Comparison of ENCODE assay signal across 1 cellular context in genomic region chr20:22536956-22537756, GRCh38.
TF ChIP-seq lines count a peak whose summit lies in the region.

No MANE protein-coding gene starts in this region.

TF ChIP-seq in HepG2, 621 proteins besides CTCF, POLR2A, EP300 and RAD21 (continued from another document and continues in another):
- no peak for TF ChIP-seq ZNF513 (CRISPR knock-in tag; conservative IDR thresholded peaks at IDR 0.05)
- no peak for TF ChIP-seq SMAD3 (CRISPR knock-in tag; IDR thresholded peaks at IDR 0.05)
- TF ChIP-seq MAF1 (CRISPR knock-in tag; IDR thresholded peaks at IDR 0.05; ENCODE audit: borderline replicate concordance), result no peak
- no peak for TF ChIP-seq SSRP1 (CRISPR knock-in tag; IDR thresholded peaks at IDR 0.05)
- no peak for TF ChIP-seq ZSCAN12 (CRISPR knock-in tag; IDR thresholded peaks at IDR 0.05)
- TF ChIP-seq ZNF34 (CRISPR knock-in tag; IDR thresholded peaks at IDR 0.05; ENCODE audit: borderline replicate concordance), result no peak
- TF ChIP-seq ZNF24 (IDR thresholded peaks at IDR 0.05), result no peak
- no peak for TF ChIP-seq KDM5A (IDR thresholded peaks at IDR 0.05; ENCODE audit: borderline replicate concordance, low read length)
- no peak for TF ChIP-seq CREB3 (CRISPR knock-in tag; IDR thresholded peaks at IDR 0.05)
- no peak for TF ChIP-seq KDM6A (CRISPR knock-in tag; IDR thresholded peaks at IDR 0.05; ENCODE audit: low read depth)
- TF ChIP-seq ZXDC (CRISPR knock-in tag; IDR thresholded peaks at IDR 0.05), result no peak
- TF ChIP-seq RARA (CRISPR knock-in tag; IDR thresholded peaks at IDR 0.05), result no peak
- no peak for TF ChIP-seq SIX1 (CRISPR knock-in tag; IDR thresholded peaks at IDR 0.05; ENCODE audit: borderline replicate concordance)
- TF ChIP-seq ZBTB39 (CRISPR knock-in tag; IDR thresholded peaks at IDR 0.05), result no peak
- no peak for TF ChIP-seq ZNF260 (CRISPR knock-in tag; IDR thresholded peaks at IDR 0.05; ENCODE audit: borderline replicate concordance, low read depth)
- TF ChIP-seq ZNF574 (CRISPR knock-in tag; IDR thresholded peaks at IDR 0.05), result no peak
- no peak for TF ChIP-seq CREB1 (IDR thresholded peaks at IDR 0.05)
- TF ChIP-seq CREB1 (CRISPR knock-in tag; IDR thresholded peaks at IDR 0.05), result no peak
- no peak for TF ChIP-seq CENPX (CRISPR knock-in tag; IDR thresholded peaks at IDR 0.05)
- TF ChIP-seq REST (IDR thresholded peaks at IDR 0.05; ENCODE audit: borderline replicate concordance in 1 of 2, low read depth in 1 of 2, low read length in 2 of 2), result no peak
- TF ChIP-seq MLXIP (CRISPR knock-in tag; IDR thresholded peaks at IDR 0.05; ENCODE audit: borderline replicate concordance), result no peak
- no peak for TF ChIP-seq ZNF296 (CRISPR knock-in tag; conservative IDR thresholded peaks at IDR 0.05)
- no peak for TF ChIP-seq ZNF841 (CRISPR knock-in tag; IDR thresholded peaks at IDR 0.05; ENCODE audit: borderline replicate concordance)
- TF ChIP-seq FOXO4 (CRISPR knock-in tag; conservative IDR thresholded peaks at IDR 0.05), result no peak
- no peak for TF ChIP-seq SNRNP70 (IDR thresholded peaks at IDR 0.05; ENCODE audit: low read depth, low read length)
- no peak for TF ChIP-seq ZNF441 (CRISPR knock-in tag; IDR thresholded peaks at IDR 0.05; ENCODE audit: borderline replicate concordance)
- no peak for TF ChIP-seq MED8 (CRISPR knock-in tag; IDR thresholded peaks at IDR 0.05; ENCODE audit: insufficient replicate concordance)
- TF ChIP-seq XBP1 (CRISPR knock-in tag; IDR thresholded peaks at IDR 0.05), result no peak
- TF ChIP-seq ZNF468 (CRISPR knock-in tag; IDR thresholded peaks at IDR 0.05), result no peak
- no peak; the same call in 1 of the 2 replicates for TF ChIP-seq ZFP36L1 (CRISPR knock-in tag; IDR thresholded peaks at IDR 0.05)
- TF ChIP-seq ARID2 (CRISPR knock-in tag; IDR thresholded peaks at IDR 0.05; ENCODE audit: borderline replicate concordance), result no peak; the same call in 1 of the 2 replicates
- no peak for TF ChIP-seq CSRNP1 (CRISPR knock-in tag; IDR thresholded peaks at IDR 0.05)
- no peak for TF ChIP-seq STAT6 (CRISPR knock-in tag; IDR thresholded peaks at IDR 0.05; ENCODE audit: borderline replicate concordance)
- no peak for TF ChIP-seq NR1H2 (CRISPR knock-in tag; IDR thresholded peaks at IDR 0.05; ENCODE audit: borderline replicate concordance, low read depth)
